15 cellular contexts compared by ENCODE assay signal in the genomic region with DNA sequence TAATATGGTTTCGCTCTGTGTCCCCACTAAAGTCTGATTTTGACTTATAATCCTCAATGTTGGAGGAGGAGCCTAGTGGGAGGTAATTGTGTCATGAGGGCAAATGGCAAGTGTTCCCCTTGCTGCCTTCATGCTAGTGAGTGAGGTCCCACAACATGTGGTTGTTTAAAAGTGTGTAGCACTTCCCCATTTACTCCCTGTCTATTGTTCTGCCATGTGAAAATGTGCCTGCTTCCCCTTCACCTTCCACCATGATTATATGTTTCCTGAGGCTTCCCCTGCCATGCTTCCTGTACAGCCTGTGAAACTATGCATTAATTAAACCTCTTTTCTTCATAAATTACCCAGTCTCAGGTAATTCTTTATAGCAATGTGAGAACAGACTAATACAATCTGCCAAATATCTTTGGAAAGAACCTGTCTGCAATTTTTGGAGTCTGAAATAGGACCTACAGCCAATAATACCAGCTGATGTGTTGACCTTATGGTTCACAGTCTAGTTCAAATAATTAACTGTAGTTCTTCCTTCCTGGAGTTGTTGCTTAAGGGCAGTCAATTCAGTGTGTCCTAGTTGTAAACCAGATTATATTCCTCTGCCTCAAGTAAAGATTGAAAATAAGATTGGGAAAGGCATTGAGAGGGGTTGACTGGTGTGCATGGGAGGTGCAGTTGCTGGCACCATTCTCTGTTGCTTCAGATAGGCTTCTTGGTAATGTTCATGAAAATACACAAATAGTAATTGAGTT.
DNase-seq lines count a peak whose midpoint lies in the region; ATAC-seq, FAIRE-seq and TF ChIP-seq lines count a peak whose summit lies in the region.
"Had no signal": no experiment of that assay in that cellular context is flagged by ENCODE, and none has a peak within 500 bp of the region (broad histone marks: within the 10 kb centered on the region; RNA-seq: fewer than 3 reads in every experiment).

No MANE protein-coding gene starts in this region.

- no peak for TF ChIP-seq CTCF in NB4 (IDR thresholded peaks at IDR 0.05; ENCODE audit: low read depth, low read length)

- ATAC-seq in left lobe of liver: peak; percentile 41
- ATAC-seq: CD8-positive, alpha-beta T cell; GM12878 had no signal

- in situ Hi-C loops in KBM-7 (cut with MboI; ENCODE audit: low pct_unique_long_range_greater_than_20kb, low sequenced_read_pairs): no loop called here

- intact Hi-C loops in posterior cingulate gyrus (cut with DNase I): no loop called here

- no peak for FAIRE-seq in GM12891 (lab: Jason Lieb, UNC)
- FAIRE-seq: GM12878 had no signal

- peak; percentile 59 for DNase-seq in KBM-7
- peak; percentile 3 for DNase-seq in NB4 (ENCODE audit: low read depth)
- DNase-seq in OCI-M1 (lab: John Stamatoyannopoulos, UW): peak; percentile 17
- DNase-seq in left lobe of liver (ENCODE audit: low spot score): no peak
- DNase-seq in GM12891 (ENCODE audit: insufficient read length, low spot score): no peak
- DNase-seq in HPDE6-E6E7 (ENCODE audit: extremely low spot score): no peak
- DNase-seq in posterior cingulate gyrus: no peak
- DNase-seq: Calu3; CD8-positive, alpha-beta T cell; DMS79 treated with DMSO at 0.1 percent for 48 hours; EL; GM23248 had no signal

- TF ChIP-seq POLR2A in NB4 (IDR thresholded peaks at IDR 0.05; ENCODE audit: extremely low read depth, insufficient read length) (no peak), GM12891 (IDR thresholded peaks at IDR 0.05; ENCODE audit: low read depth, low read length) (no peak)

- no peak overlapping the region for H3K4me3 ChIP-seq in NB4 (ENCODE audit: low read depth, low read length)
- H3K4me3 ChIP-seq: BLaER1 treated with 17β-estradiol and CSF1 and Interleukin-3, amounts not matched to agents 10 nM and 100 nM; GM12878; GM23248; HAP-1 had no signal

TF ChIP-seq in GM12891, 5 proteins besides CTCF, POLR2A, EP300 and RAD21:
- TF ChIP-seq SPI1 (IDR thresholded peaks at IDR 0.05; ENCODE audit: low read depth, low read length): no peak
- no peak for TF ChIP-seq POLR2AphosphoS5 (IDR thresholded peaks at IDR 0.05; ENCODE audit: low read depth, low read length)
- no peak for TF ChIP-seq TAF1 (IDR thresholded peaks at IDR 0.05; ENCODE audit: low read depth, low read length)
- TF ChIP-seq POU2F2 (IDR thresholded peaks at IDR 0.05; ENCODE audit: low read depth, low read length): no peak
- TF ChIP-seq PAX5 (IDR thresholded peaks at IDR 0.05; ENCODE audit: insufficient read depth, low read length, severe bottlenecking): no peak

Comparison
In these comparisons a context has a peak if more than half of its experiments do, and no peak if none do; other contexts are left out.
1. DNase-seq: peak in KBM-7 (single experiment), NB4 (single experiment) and OCI-M1 (single experiment); none in left lobe of liver (single experiment), GM12891 (single experiment), HPDE6-E6E7 (single experiment) and posterior cingulate gyrus (0 of 10).